Comparison of ENCODE assay signal across 27 cellular contexts in genomic region chr1:154873321-154873950, GRCh38. TPM values are rescaled to one million over a fixed set of nuclear protein-coding genes. Genes with fewer than 3 reads are reported as not detected.
"Had no signal": no experiment of that assay in that cellular context is flagged by ENCODE, and none has a peak within 500 bp of the region (broad histone marks: within the 10 kb centered on the region; RNA-seq: fewer than 3 reads in every experiment).

No MANE protein-coding gene starts in this region.

- H3K9me3 ChIP-seq: colonic mucosa, esophagus muscularis mucosa, gastroesophageal sphincter, heart left ventricle, left lung, mucosa of descending colon, psoas muscle, spleen, testis, tibial artery, uterus had no signal

- FAIRE-seq: endothelial cell of umbilical vein had no signal

- H3K27me3 ChIP-seq: testis, uterus had no signal

- H3K27ac ChIP-seq: colonic mucosa, esophagus muscularis mucosa, foreskin keratinocyte, gastroesophageal sphincter, heart left ventricle, hepatocyte, left lung, psoas muscle, skin epidermis, spleen, testis, tibial artery, uterus had no signal

- DNase-seq: colonic mucosa; dermis blood vessel endothelial cell; effector memory CD4-positive, alpha-beta T cell; foreskin keratinocyte; left cardiac atrium; mesenchymal stem cell; mucosa of descending colon; naive B cell; psoas muscle; right cardiac atrium; spleen; stimulated activated CD4-positive, alpha-beta T cell treated with anti-CD3 and anti-CD28 coated beads, Interleukin-4, amount 100 ng/mL, for 4 hours; stimulated activated naive CD8-positive, alpha-beta T cell treated with anti-CD3 and anti-CD28 coated beads, Interleukin-15, Interleukin-2, amounts not matched to agents 100 U/mL and 50 U/mL, for 24 hours; substantia nigra; testis; tibial artery had no signal

- H3K36me3 ChIP-seq: colonic mucosa, esophagus muscularis mucosa, gastroesophageal sphincter, heart left ventricle, left lung, spleen, tibial artery, uterus had no signal

- H3K4me1 ChIP-seq: foreskin keratinocyte, uterus had no signal

- ATAC-seq: foreskin keratinocyte; gastroesophageal sphincter; heart left ventricle; left cardiac atrium; left lung; mucosa of descending colon; natural killer cell treated with Interleukin-12 subunit alpha and Interleukin-12 subunit beta and Interleukin-15 and Interleukin-18, amount 100 ng/mL, for 72 hours; psoas muscle; right cardiac atrium; stimulated activated memory B cell treated with anti-CD40 and anti-IgM and Interleukin-4, amounts not matched to agents 10 μg/mL and 1 μg/mL and 100 μg/mL, for 72 hours; stimulated activated naive CD8-positive, alpha-beta T cell treated with anti-CD3 and anti-CD28 coated beads, Interleukin-15, Interleukin-2, amounts not matched to agents 100 U/mL and 50 U/mL, for 24 hours had no signal

- H3K4me3 ChIP-seq: colonic mucosa, esophagus muscularis mucosa, gastroesophageal sphincter, heart left ventricle, hepatocyte, left lung, mucosa of descending colon, psoas muscle, skin epidermis, spleen, testis, tibial artery, uterus had no signal

RNA-seq across cellular contexts. Expression of gene KCNN3, which starts 3.4 kb away (rescaled TPM):
- total RNA-seq: fibroblast of lung had no signal
